In genomic region chr15:34341922-34342736, GRCh38 we compare ENCODE assay signal across 8 cellular contexts. TPM values are rescaled to one million over a fixed set of nuclear protein-coding genes. Genes with fewer than 3 reads are reported as not detected.
A peak's percentile ranks its signal among the peaks of the same experiment; 100 is the strongest.
DNase-seq lines count a peak whose midpoint lies in the region; ATAC-seq and TF ChIP-seq lines count a peak whose summit lies in the region.

No MANE protein-coding gene starts in this region.

- no peak for TF ChIP-seq POLR2A in body of pancreas (IDR thresholded peaks at IDR 0.05)

- H3K36me3 ChIP-seq in body of pancreas (replicated peaks in 1 of 2; ENCODE audit: insufficient read depth in 1 of 2, low read depth in 2 of 2) = no peaks in the 10 kb centered on the region

- H3K4me1 ChIP-seq in body of pancreas = peaks cover 22% of the 10 kb centered on the region

- CTCF ChIA-PET in HEK293T (lab: Yijun Ruan, JAX) = interaction anchor here (0.9 kb wide), 1 partner anchor 14 kb away, joined by 3 read pairs; no protein-coding TSS in a partner anchor

- H3K4me3 ChIP-seq in body of pancreas = peak overlapping the region; percentile 55 to 87

- no peaks in the 10 kb centered on the region for H3K9me3 ChIP-seq in body of pancreas

- no peak for ATAC-seq in body of pancreas
- ATAC-seq in GM19467 (IDR thresholded peaks at IDR 0.05; ENCODE audit: unreplicated experiment) = no peak

- DNase-seq in HEK293T (ENCODE audit: extremely low spot score) = no peak
- DNase-seq in body of pancreas = no peak
- peak; percentile 79 for DNase-seq in mesenteric fat pad (ENCODE audit: low spot score)
- DNase-seq in stimulated activated CD4-positive, alpha-beta T cell treated with anti-CD3 and anti-CD28 coated beads, Interleukin-15, amount 100 ng/mL, for 24 hours = no peak
- no peak for DNase-seq in NOMO-1 treated with DMSO at 0.1 percent for 48 hours (lab: John Stamatoyannopoulos, UW; ENCODE audit: unreplicated experiment)
- DNase-seq in NCI-H1436 (lab: John Stamatoyannopoulos, UW) = no peak

- H3K27ac ChIP-seq in 22Rv1 = peak overlapping the region; percentile 92
- H3K27ac ChIP-seq in body of pancreas = peak overlapping the region; percentile 79 to 96 (median 91)

- POLR2A ChIA-PET in HEK293T (lab: Yijun Ruan, JAX) = interaction anchor here (1.0 to 2.1 kb wide), 5 partner anchors 13 to 25 kb away, joined by 3 to 17 read pairs (median 3); partner anchors contain the start of gene LPCAT4

- H3K27me3 ChIP-seq in body of pancreas = no peaks in the 10 kb centered on the region

- intact Hi-C loops in body of pancreas (cut with DNase I) = no loop called here

- 53 to 54% methylated on average over 36 of the region's 36 CpGs for whole genome bisulfite sequencing in body of pancreas, 2 donors

- no peak for TF ChIP-seq CTCF in 22Rv1 (IDR thresholded peaks at IDR 0.05)
- TF ChIP-seq CTCF in body of pancreas (IDR thresholded peaks at IDR 0.05) = no peak

TF ChIP-seq in HEK293T, 16 proteins besides CTCF, POLR2A, EP300 and RAD21:
- TF ChIP-seq BHLHE40 (IDR thresholded peaks at IDR 0.05; ENCODE audit: borderline replicate concordance) = no peak
- TF ChIP-seq ZNF384 (IDR thresholded peaks at IDR 0.05) = peak; percentile 56; the same call in 1 of the 2 replicates

RNA-seq across cellular contexts. Expression of gene NOP10, which starts 0.8 kb away (rescaled TPM):
- total RNA-seq in body of pancreas = 10 to 100 TPM; 25.7 to 32.4 TPM
- 157 TPM for total RNA-seq in mesenteric fat pad

RNA-seq across cellular contexts. Expression of gene NUTM1, which starts 1.0 kb away (rescaled TPM):
- total RNA-seq in body of pancreas (not detected), mesenteric fat pad (not detected)

RNA-seq across cellular contexts. Expression of gene SLC12A6, which starts 4.5 kb away (rescaled TPM):
- total RNA-seq in body of pancreas = 10 to 100 TPM; 15.0 to 16.2 TPM
- total RNA-seq in mesenteric fat pad = 22.8 TPM

RNA-seq across cellular contexts. Expression of gene LPCAT4, which starts 24.9 kb away (rescaled TPM):
- total RNA-seq in body of pancreas = 10 to 100 TPM; 13.5 to 16.5 TPM
- 24.1 TPM for total RNA-seq in mesenteric fat pad
